ENCODE assay signal across 17 cellular contexts in genomic region chr21:34923626-34924025, GRCh38.
"Had no signal": no experiment of that assay in that cellular context is flagged by ENCODE, and none has a peak within 500 bp of the region (broad histone marks: within the 10 kb centered on the region; RNA-seq: fewer than 3 reads in every experiment).

No MANE protein-coding gene starts in this region.

- H3K4me1 ChIP-seq: ascending aorta, breast epithelium, prostate gland had no signal

- H3K4me3 Mint-ChIP-seq: WTC11 had no signal

- H3K9me3 ChIP-seq: ascending aorta, breast epithelium, prostate gland, tibial artery had no signal

- DNase-seq: activated CD4-positive, alpha-beta T cell treated with anti-CD3 and anti-CD28 coated beads, Interleukin-2, amount 50 U/mL, for 1 hour; activated T-cell treated with anti-CD3 and anti-CD28 coated beads for 4 hours; dermis blood vessel endothelial cell; effector memory CD8-positive, alpha-beta T cell; foreskin melanocyte; mesenchymal stem cell; right cardiac atrium; tibial artery had no signal

- H3K27ac Mint-ChIP-seq: WTC11 had no signal

- H3K4me2 ChIP-seq: smooth muscle cell had no signal

- ATAC-seq: right cardiac atrium, SK-N-SH treated with all-trans-retinoic acid at 6 μM for 48 hours, WTC11 had no signal

- FAIRE-seq: TTC549, urothelium cell line had no signal

- H3K27ac ChIP-seq: ascending aorta, breast epithelium, epithelial cell of prostate, prostate gland, tibial artery had no signal

- H3K27me3 Mint-ChIP-seq: effector memory CD8-positive, alpha-beta T cell had no signal

- H3K36me3 ChIP-seq: ascending aorta, breast epithelium, prostate gland, tibial artery had no signal

- H3K9me3 Mint-ChIP-seq: effector memory CD8-positive, alpha-beta T cell had no signal

- H3K36me3 Mint-ChIP-seq: WTC11 had no signal

- H3K4me3 ChIP-seq: ascending aorta, breast epithelium, prostate gland, smooth muscle cell, tibial artery had no signal

- H3K27me3 ChIP-seq: ascending aorta, breast epithelium, tibial artery had no signal
